8 cellular contexts compared by ENCODE assay signal in genomic region chrX:65534450-65535292, GRCh38. TPM values are rescaled to one million over a fixed set of nuclear protein-coding genes. Genes with fewer than 3 reads are reported as not detected.
DNase-seq lines count a peak whose midpoint lies in the region; ATAC-seq, FAIRE-seq and TF ChIP-seq lines count a peak whose summit lies in the region.

LAS1L (minus strand) TSS chrX:65534787; CDS start chrX:65534715, 72 bp downstream.

- H3K4me3 ChIP-seq in HepG2 (replicated peaks in 1 of 3; ENCODE audit: insufficient read depth in 1 of 3, low read depth in 2 of 3, low read length in 3 of 3): peak within 1 kb of the TSS; percentile 77 to 94 (median 82)

- DNase-seq in C1 segment of cervical spinal cord (lab: John Stamatoyannopoulos, UW): peak; percentile 29 to 91 (median 82)
- peak; percentile 84 for DNase-seq in NCI-H748 treated with DMSO at 0.1 percent for 48 hours (lab: John Stamatoyannopoulos, UW)
- peak; percentile 70 to 88 for DNase-seq in activated CD4-positive, alpha-beta T cell treated with anti-CD3 and anti-CD28 coated beads, Interleukin-2, amount 50 U/mL, for 24 hours (ENCODE audit: low read depth in 1 of 2, low spot score in 1 of 2)
- peak; percentile 94 for DNase-seq in dermis blood vessel endothelial cell
- peak; percentile 89 for DNase-seq in HepG2 (ENCODE audit: low spot score)
- DNase-seq in stimulated activated CD4-positive, alpha-beta T cell treated with anti-CD3 and anti-CD28 coated beads, Interleukin-4, amount 100 ng/mL, for 1 hour: peak; percentile 82

- peaks cover 10% of the 10 kb centered on the region for H3K4me1 ChIP-seq in HepG2 (ENCODE audit: insufficient read depth, low read length)

- no peak for TF ChIP-seq EP300 in HepG2 (IDR thresholded peaks at IDR 0.05; ENCODE audit: low read depth in 2 of 2, low read length in 2 of 2)
- TF ChIP-seq EP300 in HepG2 (CRISPR knock-in tag; IDR thresholded peaks at IDR 0.05; ENCODE audit: borderline replicate concordance): no peak

- H3K79me2 ChIP-seq in HepG2 (ENCODE audit: insufficient read depth, low read length): peaks cover 22% of the 10 kb centered on the region

- CTCF ChIA-PET in HepG2 (lab: Yijun Ruan, JAX; ENCODE audit: low intra/inter-chr PET ratio, low total read pairs): no interaction called here

- FAIRE-seq in HepG2 (lab: Jason Lieb, UNC): peak; percentile 99

- H3K36me3 ChIP-seq in HepG2 (replicated peaks in 1 of 2; ENCODE audit: control insufficient read depth in 1 of 2, insufficient read depth in 2 of 2, low read length in 2 of 2): peaks cover 0 to 7% of the 10 kb centered on the region in 2 experiments; a peak in 1 of 5 replicates

- H3K27ac ChIP-seq in HepG2 (ENCODE audit: extremely low read length, insufficient read depth, low read length): peak within 1 kb of the TSS; percentile 67

- TF ChIP-seq RAD21 in HepG2 (CRISPR knock-in tag; IDR thresholded peaks at IDR 0.05): no peak

- POLR2A ChIA-PET in HepG2 (lab: Yijun Ruan, JAX): no interaction called here

- peak within 1 kb of the TSS; percentile 80 for H3K4me2 ChIP-seq in HepG2 (ENCODE audit: low read depth, low read length)

- no TSS peak for BruUV-seq in HepG2 (replicated peaks; lab: Mats Ljungman, UMichigan)

- no peaks in the 10 kb centered on the region for H3K9me3 ChIP-seq in HepG2 (ENCODE audit: low read length)

- H3K9ac ChIP-seq in HepG2 (ENCODE audit: insufficient read depth, low read depth, low read length): peak within 1 kb of the TSS; percentile 78

- TF ChIP-seq POLR2A in HepG2 (IDR thresholded peaks at IDR 0.05; ENCODE audit: insufficient read depth in 1 of 2, low read depth in 2 of 2, low read length in 2 of 2): peak; percentile 67 to 72

- ATAC-seq in GM19372 (IDR thresholded peaks at IDR 0.05; ENCODE audit: low read depth, unreplicated experiment) (peak; percentile 100), HG03558 (IDR thresholded peaks at IDR 0.05; ENCODE audit: extremely low read depth, unreplicated experiment) (peak; percentile 99), HepG2 (peak; percentile 100)

- no peaks in the 10 kb centered on the region for H4K20me1 ChIP-seq in HepG2 (ENCODE audit: insufficient read depth, low read length)

- WGBS in HepG2 (ENCODE audit: low lambda C conversion rate): 39% methylated on average over 3 of the region's 50 CpGs

- no peak for TF ChIP-seq CTCF in HepG2 (CRISPR knock-in tag; IDR thresholded peaks at IDR 0.05)

- peak within 1 kb of the TSS; percentile 72 for H2AFZ ChIP-seq in HepG2 (ENCODE audit: low read length)

- in situ Hi-C loops in HepG2 (cut with HindIII; ENCODE audit: extremely low pct_ligation_motif_present, low pct_unique_long_range_greater_than_20kb): no loop called here

- intact Hi-C loops in HepG2 (cut with micrococcal nuclease; ENCODE audit: unreplicated experiment): no loop called here

- H3K27me3 ChIP-seq in HepG2 (ENCODE audit: control insufficient read depth in 1 of 2, insufficient read depth in 2 of 2, low read length in 2 of 2): no peaks in the 10 kb centered on the region; a peak in 1 of 5 replicates

TF ChIP-seq in HepG2, 621 proteins besides CTCF, POLR2A, EP300 and RAD21 (continues in another document):
- TF ChIP-seq ZNF350 (CRISPR knock-in tag; IDR thresholded peaks at IDR 0.05; ENCODE audit: borderline replicate concordance, low read depth): peak; percentile 48; the same call in 1 of the 2 replicates
- no peak for TF ChIP-seq ATF4 (CRISPR knock-in tag; IDR thresholded peaks at IDR 0.05)
- TF ChIP-seq SRSF1 (optimal IDR thresholded peaks at IDR 0.05; ENCODE audit: low read depth, low read length): peak; percentile 39
- no peak for TF ChIP-seq MEF2D (CRISPR knock-in tag; IDR thresholded peaks at IDR 0.05)
- peak; percentile 84 for TF ChIP-seq GABPA (IDR thresholded peaks at IDR 0.05; ENCODE audit: low read depth, low read length)
- peak; percentile 98 for TF ChIP-seq GABPA (CRISPR knock-in tag; IDR thresholded peaks at IDR 0.05; ENCODE audit: low read depth)
- TF ChIP-seq ZFP37 (CRISPR knock-in tag; IDR thresholded peaks at IDR 0.05; ENCODE audit: borderline replicate concordance): no peak
- TF ChIP-seq ELF1 (CRISPR knock-in tag; IDR thresholded peaks at IDR 0.05): peak; percentile 96
- no peak for TF ChIP-seq BCL3 (CRISPR knock-in tag; IDR thresholded peaks at IDR 0.05)
- TF ChIP-seq CERS6 (CRISPR knock-in tag; IDR thresholded peaks at IDR 0.05): no peak
- TF ChIP-seq MTF2 (CRISPR knock-in tag; IDR thresholded peaks at IDR 0.05; ENCODE audit: borderline replicate concordance): no peak
- peak; percentile 71 for TF ChIP-seq IRF2 (CRISPR knock-in tag; IDR thresholded peaks at IDR 0.05)
- no peak for TF ChIP-seq CSRNP1 (CRISPR knock-in tag; IDR thresholded peaks at IDR 0.05)
- TF ChIP-seq NFYB (CRISPR knock-in tag; IDR thresholded peaks at IDR 0.05): peak; percentile 89

RNA-seq across cellular contexts. Expression of gene LAS1L, which starts in this region (rescaled TPM):
- total RNA-seq in dermis blood vessel endothelial cell: 23.1 and 31.1 TPM in 2 replicates
- total RNA-seq in HepG2 (2016; rRNA removed; fragmentation: Illumina TruSeq; extraction: Trizol): 33.3 and 45.0 TPM in 2 replicates
- 6.0 and 7.8 TPM in 2 replicates for total RNA-seq in HepG2 (2016; cell fraction: cytosol; rRNA removed; fragmentation: Illumina TruSeq; extraction: Trizol; ENCODE audit: low read depth)
- total RNA-seq in HepG2 (2016; cell fraction: insoluble cytoplasmic fraction; rRNA removed; fragmentation: Illumina TruSeq; extraction: Trizol): 33.7 and 42.6 TPM in 2 replicates
- 9.9 and 11.3 TPM in 2 replicates for total RNA-seq in HepG2 (2016; cell fraction: membrane; rRNA removed; fragmentation: Illumina TruSeq; extraction: Trizol)
- total RNA-seq in HepG2 (2016; cell fraction: nucleus; rRNA removed; fragmentation: Illumina TruSeq; extraction: Trizol): 18.2 and 20.5 TPM in 2 replicates
- polyA plus RNA-seq in HepG2 (2011; rRNA removed): 18.1 TPM in 2 replicates
- polyA plus RNA-seq in HepG2 (2011; cell fraction: cytosol; rRNA removed): 15.2 and 16.3 TPM in 2 replicates
- polyA plus RNA-seq in HepG2 (2011; cell fraction: nucleus; rRNA removed): 27.4 and 30.1 TPM in 2 replicates
- polyA plus RNA-seq in HepG2 (2012): 15.7 and 18.5 TPM in 2 replicates
- polyA plus RNA-seq in HepG2 (2016; cell fraction: cytosol; fragmentation: Illumina TruSeq; extraction: Trizol; ENCODE audit: low read depth): 5.6 and 6.7 TPM in 2 replicates
- polyA plus RNA-seq in HepG2 (2016; cell fraction: insoluble cytoplasmic fraction; fragmentation: Illumina TruSeq; extraction: Trizol; ENCODE audit: low read depth): 42.3 and 45.2 TPM in 2 replicates
- polyA plus RNA-seq in HepG2 (2016; cell fraction: membrane; fragmentation: Illumina TruSeq; extraction: Trizol; ENCODE audit: low read depth): 7.4 and 7.9 TPM in 2 replicates
- polyA plus RNA-seq in HepG2 (2016; cell fraction: nucleus; fragmentation: Illumina TruSeq; extraction: Trizol; ENCODE audit: insufficient read depth, low read depth): 24.9 and 29.4 TPM in 2 replicates
- polyA minus RNA-seq in HepG2 (2011; rRNA and poly(A)+ RNA removed; ENCODE audit: low replicate concordance): 17.1 and 79.5 TPM in 2 replicates
- polyA minus RNA-seq in HepG2 (2011; cell fraction: cytosol; rRNA and poly(A)+ RNA removed): 6.4 and 6.8 TPM in 2 replicates
- 12.9 and 13.9 TPM in 2 replicates for polyA minus RNA-seq in HepG2 (2011; cell fraction: nucleus; rRNA and poly(A)+ RNA removed)

Comparison
In these comparisons a context has a peak if more than half of its experiments do, and no peak if none do; other contexts are left out.
1. Peak in every context shown above with its lines: DNase-seq, ATAC-seq, H3K4me3 ChIP-seq and H3K27ac ChIP-seq.